39 cellular contexts compared by ENCODE assay signal in the genomic region with DNA sequence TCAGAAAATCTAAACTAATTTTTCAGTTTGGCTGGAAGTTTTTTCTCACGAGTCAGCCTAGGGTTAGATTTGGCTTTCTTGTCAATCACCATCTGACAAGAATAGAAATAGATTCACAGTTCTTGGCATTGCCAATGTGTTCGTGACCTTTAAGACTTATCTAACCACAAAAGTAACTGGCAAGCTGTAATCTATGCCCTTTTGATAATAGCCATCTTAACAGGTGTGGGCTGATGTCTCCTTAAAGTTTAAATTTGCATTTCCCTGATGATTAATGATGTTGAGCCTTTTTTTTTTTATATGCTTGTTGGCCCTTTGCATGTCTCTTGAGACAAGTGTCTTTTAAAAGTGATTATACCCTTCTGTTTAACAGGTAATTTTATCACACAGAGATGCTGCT.
"Had no signal": no experiment of that assay in that cellular context is flagged by ENCODE, and none has a peak within 500 bp of the region (broad histone marks: within the 10 kb centered on the region; RNA-seq: fewer than 3 reads in every experiment).

No MANE protein-coding gene starts in this region.

- H3K9me3 Mint-ChIP-seq: activated naive CD4-positive, alpha-beta T cell treated with anti-CD3 and anti-CD28 coated beads for 36 hours; activated naive CD4-positive, alpha-beta T cell treated with anti-CD3 and anti-CD28 coated beads, Interleukin-2, amount 50 U/mL, for 24 hours; activated naive CD4-positive, alpha-beta T cell treated with anti-CD3 and anti-CD28 coated beads, Interleukin-2, amount 50 U/mL, for 72 hours; activated naive CD8-positive, alpha-beta T cell treated with anti-CD3 and anti-CD28 coated beads for 36 hours; activated naive CD8-positive, alpha-beta T cell treated with anti-CD3 and anti-CD28 coated beads, Interleukin-2, amount 10 ng/mL, durations not matched to agents 7 days and 5 days; activated T-cell treated with anti-CD3 and anti-CD28 coated beads, Interleukin-2, amount 50 U/mL, for 4 hours; activated T-helper 1 cell treated with anti-CD3 and anti-CD28 coated beads, Interleukin-12 subunit alpha, Interleukin-12 subunit beta, Interleukin-2, Interleukin-4 antibody, amounts not matched to agents 30 ng/mL and 10 ng/mL and 1 ng/mL, durations not matched to agents 14 hours and 24 hours and 36 hours; activated T-helper 17 cell treated with anti-CD3 and anti-CD28 coated beads, Interleukin-2, amount 50 U/mL, for 72 hours; central memory CD8-positive, alpha-beta T cell had no signal

- FAIRE-seq: bronchial epithelial cell, colon had no signal

- H3K4me1 ChIP-seq: adrenal gland, ascending aorta, body of pancreas, breast epithelium had no signal

- H3K36me3 ChIP-seq: adrenal gland, ascending aorta, brain microvascular endothelial cell, breast epithelium, cardiac muscle cell had no signal

- H3K4me1 Mint-ChIP-seq: activated naive CD4-positive, alpha-beta T cell treated with anti-CD3 and anti-CD28 coated beads, Interleukin-2, amount 10 ng/mL, durations not matched to agents 7 days and 5 days; activated naive CD4-positive, alpha-beta T cell treated with anti-CD3 and anti-CD28 coated beads, Interleukin-2, amount 50 U/mL, for 24 hours; activated naive CD8-positive, alpha-beta T cell treated with anti-CD3 and anti-CD28 coated beads for 36 hours; activated naive CD8-positive, alpha-beta T cell treated with anti-CD3 and anti-CD28 coated beads, Interleukin-2, amount 10 ng/mL, durations not matched to agents 7 days and 5 days; activated naive CD8-positive, alpha-beta T cell treated with anti-CD3 and anti-CD28 coated beads, Interleukin-2, amount 50 U/mL, for 24 hours; activated T-helper 17 cell treated with anti-CD3 and anti-CD28 coated beads, Interleukin-2, amount 50 U/mL, for 72 hours; central memory CD8-positive, alpha-beta T cell had no signal

- H3K27ac ChIP-seq: adrenal gland, ascending aorta, body of pancreas, brain microvascular endothelial cell, breast epithelium, cardiac muscle cell had no signal

- H3K27ac Mint-ChIP-seq: activated naive CD4-positive, alpha-beta T cell treated with anti-CD3 and anti-CD28 coated beads for 36 hours; activated naive CD4-positive, alpha-beta T cell treated with anti-CD3 and anti-CD28 coated beads, Interleukin-2, amount 10 ng/mL, durations not matched to agents 7 days and 5 days; activated naive CD4-positive, alpha-beta T cell treated with anti-CD3 and anti-CD28 coated beads, Interleukin-2, amount 50 U/mL, for 24 hours; activated naive CD4-positive, alpha-beta T cell treated with anti-CD3 and anti-CD28 coated beads, Interleukin-2, amount 50 U/mL, for 72 hours; activated naive CD8-positive, alpha-beta T cell; activated naive CD8-positive, alpha-beta T cell treated with anti-CD3 and anti-CD28 coated beads for 36 hours; activated naive CD8-positive, alpha-beta T cell treated with anti-CD3 and anti-CD28 coated beads, Interleukin-2, amount 10 ng/mL, durations not matched to agents 7 days and 5 days; activated naive CD8-positive, alpha-beta T cell treated with anti-CD3 and anti-CD28 coated beads, Interleukin-2, amount 50 U/mL, for 24 hours; activated T-cell treated with anti-CD3 and anti-CD28 coated beads, Interleukin-2, amount 50 U/mL, for 24 hours; activated T-cell treated with anti-CD3 and anti-CD28 coated beads, Interleukin-2, amount 50 U/mL, for 72 hours; activated T-helper 1 cell treated with anti-CD3 and anti-CD28 coated beads, Interleukin-12 subunit alpha, Interleukin-12 subunit beta, Interleukin-2, Interleukin-4 antibody, amounts not matched to agents 30 ng/mL and 10 ng/mL and 1 ng/mL, durations not matched to agents 14 hours and 24 hours and 36 hours; activated T-helper 17 cell treated with anti-CD3 and anti-CD28 coated beads, Interleukin-2, amount 50 U/mL, for 72 hours; activated T-helper 2 cell treated with anti-CD3 and anti-CD28 coated beads, Interferon-gamma antibody, Interleukin-2, Interleukin-4, amounts not matched to agents 10 μg/mL and 5 μg/mL and 100 μg/mL, durations not matched to agents 14 hours and 24 hours and 36 hours; brain had no signal

- H3K4me3 Mint-ChIP-seq: activated naive CD4-positive, alpha-beta T cell treated with anti-CD3 and anti-CD28 coated beads for 36 hours; activated naive CD4-positive, alpha-beta T cell treated with anti-CD3 and anti-CD28 coated beads, Interleukin-2, amount 10 ng/mL, durations not matched to agents 7 days and 5 days; activated naive CD4-positive, alpha-beta T cell treated with anti-CD3 and anti-CD28 coated beads, Interleukin-2, amount 50 U/mL, for 24 hours; activated naive CD8-positive, alpha-beta T cell; activated naive CD8-positive, alpha-beta T cell treated with anti-CD3 and anti-CD28 coated beads for 36 hours; activated naive CD8-positive, alpha-beta T cell treated with anti-CD3 and anti-CD28 coated beads, Interleukin-2, amount 10 ng/mL, durations not matched to agents 7 days and 5 days; activated naive CD8-positive, alpha-beta T cell treated with anti-CD3 and anti-CD28 coated beads, Interleukin-2, amount 50 U/mL, for 24 hours; activated T-cell treated with anti-CD3 and anti-CD28 coated beads, Interleukin-2, amount 50 U/mL, for 24 hours; activated T-cell treated with anti-CD3 and anti-CD28 coated beads, Interleukin-2, amount 50 U/mL, for 4 hours; activated T-cell treated with anti-CD3 and anti-CD28 coated beads, Interleukin-2, amount 50 U/mL, for 72 hours; activated T-helper 1 cell treated with anti-CD3 and anti-CD28 coated beads, Interleukin-12 subunit alpha, Interleukin-12 subunit beta, Interleukin-2, Interleukin-4 antibody, amounts not matched to agents 30 ng/mL and 10 ng/mL and 1 ng/mL, durations not matched to agents 14 hours and 24 hours and 36 hours; activated T-helper 17 cell treated with anti-CD3 and anti-CD28 coated beads, Interleukin-2, amount 50 U/mL, for 72 hours; brain; central memory CD8-positive, alpha-beta T cell had no signal

- H3K27me3 ChIP-seq: adrenal gland, ascending aorta, body of pancreas, brain microvascular endothelial cell, breast epithelium, cardiac muscle cell had no signal

- H3K36me3 Mint-ChIP-seq: activated naive CD4-positive, alpha-beta T cell treated with anti-CD3 and anti-CD28 coated beads, Interleukin-2, amount 10 ng/mL, durations not matched to agents 7 days and 5 days; activated naive CD4-positive, alpha-beta T cell treated with anti-CD3 and anti-CD28 coated beads, Interleukin-2, amount 50 U/mL, for 24 hours; activated naive CD4-positive, alpha-beta T cell treated with anti-CD3 and anti-CD28 coated beads, Interleukin-2, amount 50 U/mL, for 72 hours; activated naive CD8-positive, alpha-beta T cell; activated naive CD8-positive, alpha-beta T cell treated with anti-CD3 and anti-CD28 coated beads for 36 hours; activated naive CD8-positive, alpha-beta T cell treated with anti-CD3 and anti-CD28 coated beads, Interleukin-2, amount 10 ng/mL, durations not matched to agents 7 days and 5 days; brain had no signal

- DNase-seq: activated effector memory CD4-positive, alpha-beta T cell treated with anti-CD3 and anti-CD28 coated beads, Interleukin-2, amount 50 U/mL, for 16 hours; activated effector memory CD4-positive, alpha-beta T cell treated with Interleukin-2 at 50 U/mL for 16 hours; activated gamma-delta T cell; activated gamma-delta T cell treated with Interleukin-2 at 50 U/mL for 16 hours; activated naive CD4-positive, alpha-beta T cell; activated naive CD4-positive, alpha-beta T cell treated with anti-CD3 and anti-CD28 coated beads for 36 hours; activated naive CD4-positive, alpha-beta T cell treated with anti-CD3 and anti-CD28 coated beads, Interleukin-2, amount 10 ng/mL, durations not matched to agents 7 days and 5 days; activated naive CD4-positive, alpha-beta T cell treated with anti-CD3 and anti-CD28 coated beads, Interleukin-2, amount 50 U/mL, for 16 hours; activated naive CD4-positive, alpha-beta T cell treated with Interleukin-2 at 50 U/mL for 16 hours; activated naive CD8-positive, alpha-beta T cell treated with anti-CD3 and anti-CD28 coated beads for 36 hours; activated naive CD8-positive, alpha-beta T cell treated with anti-CD3 and anti-CD28 coated beads, Interleukin-2, amount 10 ng/mL, durations not matched to agents 7 days and 5 days; activated naive CD8-positive, alpha-beta T cell treated with anti-CD3 and anti-CD28 coated beads, Interleukin-2, amount 50 U/mL, for 24 hours; activated T-cell treated with anti-CD3 and anti-CD28 coated beads, Interleukin-2, amount 50 U/mL, for 24 hours; activated T-cell treated with anti-CD3 and anti-CD28 coated beads, Interleukin-2, amount 50 U/mL, for 4 hours; activated T-cell treated with anti-CD3 and anti-CD28 coated beads, Interleukin-2, amount 50 U/mL, for 48 hours; activated T-cell treated with anti-CD3 and anti-CD28 coated beads, Interleukin-2, amount 50 U/mL, for 72 hours; adrenal gland; amniotic stem cell; amygdala; anterior cingulate cortex; aorta; body of pancreas; brain microvascular endothelial cell; caudate nucleus; central memory CD4-positive, alpha-beta T cell; cerebellar nuclear complex had no signal

- H3K27me3 Mint-ChIP-seq: activated naive CD4-positive, alpha-beta T cell treated with anti-CD3 and anti-CD28 coated beads, Interleukin-2, amount 10 ng/mL, durations not matched to agents 7 days and 5 days; activated naive CD4-positive, alpha-beta T cell treated with anti-CD3 and anti-CD28 coated beads, Interleukin-2, amount 50 U/mL, for 24 hours; activated naive CD8-positive, alpha-beta T cell; activated naive CD8-positive, alpha-beta T cell treated with anti-CD3 and anti-CD28 coated beads for 36 hours; activated naive CD8-positive, alpha-beta T cell treated with anti-CD3 and anti-CD28 coated beads, Interleukin-2, amount 10 ng/mL, durations not matched to agents 7 days and 5 days; activated naive CD8-positive, alpha-beta T cell treated with anti-CD3 and anti-CD28 coated beads, Interleukin-2, amount 50 U/mL, for 24 hours; activated T-cell treated with anti-CD3 and anti-CD28 coated beads, Interleukin-2, amount 50 U/mL, for 24 hours; activated T-helper 17 cell treated with anti-CD3 and anti-CD28 coated beads, Interleukin-2, amount 50 U/mL, for 72 hours; central memory CD8-positive, alpha-beta T cell had no signal

- H3K9me3 ChIP-seq: adrenal gland, ascending aorta, body of pancreas had no signal

- ATAC-seq: activated naive CD4-positive, alpha-beta T cell treated with anti-CD3 and anti-CD28 coated beads, Interleukin-2, amount 50 U/mL, for 72 hours; activated naive CD8-positive, alpha-beta T cell treated with anti-CD3 and anti-CD28 coated beads, Interleukin-2, amount 50 U/mL, for 24 hours; activated T-cell treated with anti-CD3 and anti-CD28 coated beads, Interleukin-2, amount 50 U/mL, for 4 hours; activated T-cell treated with anti-CD3 and anti-CD28 coated beads, Interleukin-2, amount 50 U/mL, for 72 hours; activated T-helper 17 cell treated with anti-CD3 and anti-CD28 coated beads, Interleukin-2, amount 50 U/mL, for 72 hours; body of pancreas had no signal

- H3K4me3 ChIP-seq: adrenal gland, ascending aorta, body of pancreas, breast epithelium, cardiac muscle cell had no signal
